32 cellular contexts compared by ENCODE assay signal in genomic region chr14:58625438-58625837, GRCh38.
"Had no signal": no experiment of that assay in that cellular context is flagged by ENCODE, and none has a peak within 500 bp of the region (broad histone marks: within the 10 kb centered on the region; RNA-seq: fewer than 3 reads in every experiment).

No MANE protein-coding gene starts in this region.

- H3K4me1 ChIP-seq: foreskin keratinocyte, heart right ventricle, prostate gland, sigmoid colon, stomach, thyroid gland, upper lobe of left lung had no signal

- H3K4me3 Mint-ChIP-seq: activated CD8-positive, alpha-beta T cell treated with anti-CD3 and anti-CD28 coated beads for 36 hours; activated T-cell treated with anti-CD3 and anti-CD28 coated beads, Interleukin-2, amount 50 U/mL, for 4 hours; activated T-helper 17 cell treated with anti-CD3 and anti-CD28 coated beads, Interleukin-2, amount 50 U/mL, for 72 hours; naive thymus-derived CD4-positive, alpha-beta T cell; stimulated activated naive B cell treated with anti-CD40 and anti-IgM and Interleukin-4, amounts not matched to agents 10 μg/mL and 1 μg/mL and 100 μg/mL, for 72 hours; T-helper 17 cell had no signal

- H3K27ac ChIP-seq: foreskin keratinocyte, heart right ventricle, ovary, prostate gland, sigmoid colon, stomach, thyroid gland, upper lobe of left lung, WERI-Rb-1 had no signal

- H3K9me3 ChIP-seq: heart right ventricle, ovary, prostate gland, sigmoid colon, stomach, thyroid gland, upper lobe of left lung had no signal

- H3K4me3 ChIP-seq: heart right ventricle, ovary, prostate gland, sigmoid colon, stomach, thyroid gland, upper lobe of left lung had no signal

- H3K27ac Mint-ChIP-seq: activated CD8-positive, alpha-beta T cell treated with anti-CD3 and anti-CD28 coated beads for 36 hours; activated T-helper 17 cell treated with anti-CD3 and anti-CD28 coated beads, Interleukin-2, amount 50 U/mL, for 72 hours; stimulated activated naive B cell treated with anti-CD40 and anti-IgM and Interleukin-4, amounts not matched to agents 10 μg/mL and 1 μg/mL and 100 μg/mL, for 72 hours; T-helper 17 cell had no signal

- H3K9me3 Mint-ChIP-seq: activated CD8-positive, alpha-beta T cell treated with anti-CD3 and anti-CD28 coated beads for 36 hours; activated T-cell treated with anti-CD3 and anti-CD28 coated beads, Interleukin-2, amount 50 U/mL, for 4 hours; activated T-helper 17 cell treated with anti-CD3 and anti-CD28 coated beads, Interleukin-2, amount 50 U/mL, for 72 hours; naive thymus-derived CD4-positive, alpha-beta T cell; stimulated activated naive B cell treated with anti-CD40 and anti-IgM and Interleukin-4, amounts not matched to agents 10 μg/mL and 1 μg/mL and 100 μg/mL, for 72 hours had no signal

- H3K36me3 Mint-ChIP-seq: naive thymus-derived CD4-positive, alpha-beta T cell; stimulated activated naive B cell treated with anti-CD40 and anti-IgM and Interleukin-4, amounts not matched to agents 10 μg/mL and 1 μg/mL and 100 μg/mL, for 72 hours had no signal

- H3K27me3 Mint-ChIP-seq: stimulated activated naive B cell treated with anti-CD40 and anti-IgM and Interleukin-4, amounts not matched to agents 10 μg/mL and 1 μg/mL and 100 μg/mL, for 72 hours had no signal

- H3K27me3 ChIP-seq: heart right ventricle, ovary, sigmoid colon, stomach, thyroid gland, upper lobe of left lung had no signal

- H3K36me3 ChIP-seq: heart right ventricle, ovary, prostate gland, sigmoid colon, stomach, thyroid gland, upper lobe of left lung, WERI-Rb-1 had no signal

- ATAC-seq: activated CD8-positive, alpha-beta T cell treated with anti-CD3 and anti-CD28 coated beads for 36 hours; activated T-cell treated with anti-CD3 and anti-CD28 coated beads, Interleukin-2, amount 50 U/mL, for 4 hours; activated T-helper 17 cell treated with anti-CD3 and anti-CD28 coated beads, Interleukin-2, amount 50 U/mL, for 72 hours; esophagus mucosa; heart right ventricle; left cardiac atrium; naive thymus-derived CD4-positive, alpha-beta T cell; stimulated activated naive B cell treated with anti-CD40 and anti-IgM and Interleukin-4, amounts not matched to agents 10 μg/mL and 1 μg/mL and 100 μg/mL, for 72 hours; T-helper 17 cell had no signal

- FAIRE-seq: keratinocyte, small intestine had no signal

- H3K4me1 Mint-ChIP-seq: activated T-helper 17 cell treated with anti-CD3 and anti-CD28 coated beads, Interleukin-2, amount 50 U/mL, for 72 hours; T-helper 17 cell had no signal

- DNase-seq: activated CD4-positive, alpha-beta T cell treated with anti-CD3 and anti-CD28 coated beads for 1 hour; activated CD4-positive, alpha-beta T cell treated with anti-CD3 and anti-CD28 coated beads, Interleukin-2, amount 50 U/mL, for 1 hour; activated CD8-positive, alpha-beta T cell treated with anti-CD3 and anti-CD28 coated beads for 36 hours; activated gamma-delta T cell treated with Interleukin-2 at 50 U/mL for 16 hours; activated naive CD4-positive, alpha-beta T cell treated with anti-CD3 and anti-CD28 coated beads, Interleukin-2, amount 50 U/mL, for 16 hours; activated T-cell treated with anti-CD3 and anti-CD28 coated beads, Interleukin-2, amount 50 U/mL, for 4 hours; amniotic stem cell; caudate nucleus; cortex of kidney; foreskin keratinocyte; heart right ventricle; left cardiac atrium; mammary epithelial cell; midbrain; naive thymus-derived CD4-positive, alpha-beta T cell; ovary; retina; sigmoid colon; small intestine; stimulated activated CD4-positive, alpha-beta T cell treated with anti-CD3 and anti-CD28 coated beads, Interleukin-15, amount 100 ng/mL, for 24 hours; stimulated activated CD4-positive, alpha-beta T cell treated with anti-CD3 and anti-CD28 coated beads, Interleukin-2, amount 100 ng/mL, for 24 hours; stimulated activated naive B cell treated with anti-CD40 and anti-IgM and Interleukin-4, amounts not matched to agents 10 μg/mL and 1 μg/mL and 100 μg/mL, for 72 hours; stomach; T-helper 17 cell; T1000; thyroid gland; upper lobe of left lung; WERI-Rb-1 had no signal
